19 cellular contexts compared by ENCODE assay signal in genomic region chr19:41540041-41540695, GRCh38. TPM values are rescaled to one million over a fixed set of nuclear protein-coding genes. Genes with fewer than 3 reads are reported as not detected.
A peak's percentile ranks its signal among the peaks of the same experiment; 100 is the strongest.
DNase-seq lines count a peak whose midpoint lies in the region; ATAC-seq, FAIRE-seq and TF ChIP-seq lines count a peak whose summit lies in the region.
"Had no signal": no experiment of that assay in that cellular context is flagged by ENCODE, and none has a peak within 500 bp of the region (broad histone marks: within the 10 kb centered on the region; RNA-seq: fewer than 3 reads in every experiment).

No MANE protein-coding gene starts in this region.

- H3K4me1 Mint-ChIP-seq in activated T-helper 2 cell treated with anti-CD3 and anti-CD28 coated beads, Interferon-gamma antibody, Interleukin-2, Interleukin-4, amounts not matched to agents 10 μg/mL and 5 μg/mL and 100 μg/mL, durations not matched to agents 14 hours and 24 hours and 36 hours (ENCODE audit: low read depth): peaks cover 49% of the 10 kb centered on the region
- H3K4me1 Mint-ChIP-seq in activated CD8-positive, alpha-beta T cell treated with anti-CD3 and anti-CD28 coated beads, Interleukin-2, amount 10 ng/mL, durations not matched to agents 7 days and 5 days (ENCODE audit: low read depth): peaks cover 32% of the 10 kb centered on the region
- H3K4me1 Mint-ChIP-seq: H9 had no signal

- CTCF ChIA-PET in activated CD8-positive, alpha-beta T cell treated with anti-CD3 and anti-CD28 coated beads, Interleukin-2, amount 10 ng/mL, durations not matched to agents 7 days and 5 days (lab: Charles Lee): interaction anchor here (1.1 to 13.1 kb wide), 7 partner anchors 8 to 92 kb away, joined by 3 to 126 read pairs (median 16); no protein-coding TSS in a partner anchor

- H3K27ac Mint-ChIP-seq in activated T-helper 2 cell treated with anti-CD3 and anti-CD28 coated beads, Interferon-gamma antibody, Interleukin-2, Interleukin-4, amounts not matched to agents 10 μg/mL and 5 μg/mL and 100 μg/mL, durations not matched to agents 14 hours and 24 hours and 36 hours: peak overlapping the region; percentile 7
- no peak overlapping the region for H3K27ac Mint-ChIP-seq in activated CD8-positive, alpha-beta T cell treated with anti-CD3 and anti-CD28 coated beads, Interleukin-2, amount 10 ng/mL, durations not matched to agents 7 days and 5 days
- H3K27ac Mint-ChIP-seq: H9; T-helper 1 cell treated with Interleukin-12 subunit alpha and Interleukin-12 subunit beta and Interleukin-4 antibody, amounts not matched to agents 30 μg/mL and 1 μg/mL, for 36 hours had no signal

- no peaks in the 10 kb centered on the region for H3K9me3 Mint-ChIP-seq in activated T-helper 2 cell treated with anti-CD3 and anti-CD28 coated beads, Interferon-gamma antibody, Interleukin-2, Interleukin-4, amounts not matched to agents 10 μg/mL and 5 μg/mL and 100 μg/mL, durations not matched to agents 14 hours and 24 hours and 36 hours
- no peaks in the 10 kb centered on the region for H3K9me3 Mint-ChIP-seq in activated CD8-positive, alpha-beta T cell treated with anti-CD3 and anti-CD28 coated beads, Interleukin-2, amount 10 ng/mL, durations not matched to agents 7 days and 5 days (ENCODE audit: insufficient read depth)
- H3K9me3 Mint-ChIP-seq: T-helper 1 cell treated with Interleukin-12 subunit alpha and Interleukin-12 subunit beta and Interleukin-4 antibody, amounts not matched to agents 30 μg/mL and 1 μg/mL, for 36 hours had no signal

- intact Hi-C loops in activated T-helper 2 cell treated with anti-CD3 and anti-CD28 coated beads, Interferon-gamma antibody, Interleukin-2, Interleukin-4, amounts not matched to agents 10 μg/mL and 5 μg/mL and 100 μg/mL, durations not matched to agents 14 hours and 24 hours and 36 hours (cut with micrococcal nuclease): no loop called here

- H3K4me3 Mint-ChIP-seq in activated T-helper 2 cell treated with anti-CD3 and anti-CD28 coated beads, Interferon-gamma antibody, Interleukin-2, Interleukin-4, amounts not matched to agents 10 μg/mL and 5 μg/mL and 100 μg/mL, durations not matched to agents 14 hours and 24 hours and 36 hours (ENCODE audit: low read depth): no peak overlapping the region
- H3K4me3 Mint-ChIP-seq in activated CD8-positive, alpha-beta T cell treated with anti-CD3 and anti-CD28 coated beads, Interleukin-2, amount 10 ng/mL, durations not matched to agents 7 days and 5 days: no peak overlapping the region
- H3K4me3 Mint-ChIP-seq: H9; T-helper 1 cell treated with Interleukin-12 subunit alpha and Interleukin-12 subunit beta and Interleukin-4 antibody, amounts not matched to agents 30 μg/mL and 1 μg/mL, for 36 hours had no signal

- peak; percentile 77 for FAIRE-seq in GM12891 (lab: Jason Lieb, UNC)
- FAIRE-seq: bronchial epithelial cell, keratinocyte had no signal

- DNase-seq in GM12891 (ENCODE audit: insufficient read length, low spot score): no peak
- peak; percentile 7 for DNase-seq in M059J (ENCODE audit: low read depth)
- no peak for DNase-seq in activated T-helper 2 cell treated with anti-CD3 and anti-CD28 coated beads, Interferon-gamma antibody, Interleukin-2, Interleukin-4, amounts not matched to agents 10 μg/mL and 5 μg/mL and 100 μg/mL, durations not matched to agents 14 hours and 24 hours and 36 hours (ENCODE audit: low spot score)
- DNase-seq in myocyte (ENCODE audit: low read depth): peak; percentile 8
- no peak for DNase-seq in SW 1271 (lab: John Stamatoyannopoulos, UW)
- no peak for DNase-seq in activated CD8-positive, alpha-beta T cell treated with anti-CD3 and anti-CD28 coated beads, Interleukin-2, amount 10 ng/mL, durations not matched to agents 7 days and 5 days
- no peak for DNase-seq in NCI-H2107 (lab: John Stamatoyannopoulos, UW)
- DNase-seq: activated CD4-positive, alpha-beta T cell treated with anti-CD3 and anti-CD28 coated beads, Interleukin-2, amount 50 U/mL, for 48 hours; cortex of kidney; H9; naive B cell; NCI-H1694; NCI-H226; upper lobe of right lung had no signal

- peaks cover 21% of the 10 kb centered on the region for H3K36me3 Mint-ChIP-seq in activated T-helper 2 cell treated with anti-CD3 and anti-CD28 coated beads, Interferon-gamma antibody, Interleukin-2, Interleukin-4, amounts not matched to agents 10 μg/mL and 5 μg/mL and 100 μg/mL, durations not matched to agents 14 hours and 24 hours and 36 hours (ENCODE audit: low read depth)
- peaks cover 2% of the 10 kb centered on the region for H3K36me3 Mint-ChIP-seq in activated CD8-positive, alpha-beta T cell treated with anti-CD3 and anti-CD28 coated beads, Interleukin-2, amount 10 ng/mL, durations not matched to agents 7 days and 5 days (ENCODE audit: low read depth)
- H3K36me3 Mint-ChIP-seq: naive B cell had no signal

- POLR2A ChIA-PET in activated CD8-positive, alpha-beta T cell treated with anti-CD3 and anti-CD28 coated beads, Interleukin-2, amount 10 ng/mL, durations not matched to agents 7 days and 5 days (lab: Charles Lee): no interaction called here

- no peaks in the 10 kb centered on the region for H3K27me3 Mint-ChIP-seq in activated T-helper 2 cell treated with anti-CD3 and anti-CD28 coated beads, Interferon-gamma antibody, Interleukin-2, Interleukin-4, amounts not matched to agents 10 μg/mL and 5 μg/mL and 100 μg/mL, durations not matched to agents 14 hours and 24 hours and 36 hours (ENCODE audit: low read depth)
- H3K27me3 Mint-ChIP-seq in activated CD8-positive, alpha-beta T cell treated with anti-CD3 and anti-CD28 coated beads, Interleukin-2, amount 10 ng/mL, durations not matched to agents 7 days and 5 days (ENCODE audit: low read depth): no peaks in the 10 kb centered on the region
- H3K27me3 Mint-ChIP-seq: naive B cell had no signal

- no peak for TF ChIP-seq POLR2A in GM12891 (IDR thresholded peaks at IDR 0.05; ENCODE audit: low read depth, low read length)

- ATAC-seq in GM18907 (IDR thresholded peaks at IDR 0.05; ENCODE audit: unreplicated experiment): no peak
- no peak for ATAC-seq in activated CD8-positive, alpha-beta T cell treated with anti-CD3 and anti-CD28 coated beads, Interleukin-2, amount 10 ng/mL, durations not matched to agents 7 days and 5 days
- ATAC-seq: upper lobe of right lung had no signal

TF ChIP-seq in GM12891, 5 proteins besides CTCF, POLR2A, EP300 and RAD21:
- TF ChIP-seq POU2F2 (IDR thresholded peaks at IDR 0.05; ENCODE audit: low read depth, low read length) (no peak), TAF1 (IDR thresholded peaks at IDR 0.05; ENCODE audit: low read depth, low read length) (no peak), POLR2AphosphoS5 (IDR thresholded peaks at IDR 0.05; ENCODE audit: low read depth, low read length) (no peak), PAX5 (IDR thresholded peaks at IDR 0.05; ENCODE audit: insufficient read depth, low read length, severe bottlenecking) (no peak), SPI1 (IDR thresholded peaks at IDR 0.05; ENCODE audit: low read depth, low read length) (no peak)

RNA-seq across cellular contexts. Expression of gene CEACAM21, which starts 35.8 kb away (rescaled TPM):
- 19.3 TPM for polyA plus RNA-seq in GM12891 (2012; ENCODE audit: low read depth, missing spikeins)
- total RNA-seq in M059J (2014; rRNA removed; shearing (Covaris generic)): not detected in 2 replicates
- 16.6 and 19.4 TPM in 2 replicates for total RNA-seq in activated T-helper 2 cell treated with anti-CD3 and anti-CD28 coated beads, Interferon-gamma antibody, Interleukin-2, Interleukin-4, amounts not matched to agents 10 μg/mL and 5 μg/mL and 100 μg/mL, durations not matched to agents 14 hours and 24 hours and 36 hours
- not detected in 2 replicates for total RNA-seq in myocyte
- not detected for polyA plus RNA-seq in myocyte (2012)
- total RNA-seq in activated CD8-positive, alpha-beta T cell treated with anti-CD3 and anti-CD28 coated beads, Interleukin-2, amount 10 ng/mL, durations not matched to agents 7 days and 5 days: 10 to 100 TPM; 41.8 to 49.4 TPM
- total RNA-seq: bronchial epithelial cell, H9, osteocyte had no signal
- polyA plus RNA-seq: keratinocyte had no signal

Comparison
In these comparisons a context has a peak if more than half of its experiments do, and no peak if none do; other contexts are left out.
1. DNase-seq: peak in M059J (single experiment) and myocyte (single experiment); none in GM12891 (single experiment), activated T-helper 2 cell treated with anti-CD3 and anti-CD28 coated beads, Interferon-gamma antibody, Interleukin-2, Interleukin-4, amounts not matched to agents 10 μg/mL and 5 μg/mL and 100 μg/mL, durations not matched to agents 14 hours and 24 hours and 36 hours (single experiment), SW 1271 (0 of 2), activated CD8-positive, alpha-beta T cell treated with anti-CD3 and anti-CD28 coated beads, Interleukin-2, amount 10 ng/mL, durations not matched to agents 7 days and 5 days (single experiment) and NCI-H2107 (single experiment).
2. RNA of gene CEACAM21, which starts 35.8 kb away (total RNA-seq): 41.8 to 49.4 TPM in activated CD8-positive, alpha-beta T cell treated with anti-CD3 and anti-CD28 coated beads, Interleukin-2, amount 10 ng/mL, durations not matched to agents 7 days and 5 days and 16.6 to 19.4 TPM in activated T-helper 2 cell treated with anti-CD3 and anti-CD28 coated beads, Interferon-gamma antibody, Interleukin-2, Interleukin-4, amounts not matched to agents 10 μg/mL and 5 μg/mL and 100 μg/mL, durations not matched to agents 14 hours and 24 hours and 36 hours; not detected in M059J and not detected in myocyte; every median in the first group is over 10 times any median in the second.